In the genomic region with DNA sequence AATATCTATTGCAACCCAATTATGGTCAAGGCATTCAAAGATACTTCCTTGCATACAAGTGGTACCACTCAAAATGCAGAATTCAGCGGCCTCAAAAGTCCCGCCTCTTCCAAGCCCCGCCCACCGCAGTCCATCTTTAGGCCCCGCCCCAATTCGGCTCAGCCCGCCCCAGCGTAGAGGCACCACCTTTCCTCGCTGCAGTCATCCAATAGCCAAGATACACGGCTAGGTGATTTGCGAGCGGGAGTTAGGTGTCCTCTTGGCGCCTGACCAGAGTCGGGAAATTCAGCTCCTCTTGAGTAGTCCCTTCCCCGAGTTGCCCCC, we compare ENCODE assay signal across 8 cellular contexts. TPM values are rescaled to one million over a fixed set of nuclear protein-coding genes. Genes with fewer than 3 reads are reported as not detected.
DNase-seq lines count a peak whose midpoint lies in the region; ATAC-seq and TF ChIP-seq lines count a peak whose summit lies in the region.

No MANE protein-coding gene starts in this region.

- H2AFZ ChIP-seq in parathyroid adenoma, result peak overlapping the region; percentile 94

- peaks cover 4% of the 10 kb centered on the region for H3K4me1 ChIP-seq in cardiac muscle cell (ENCODE audit: low read depth)
- H3K4me1 ChIP-seq in parathyroid adenoma, result peaks cover 7% of the 10 kb centered on the region

- ATAC-seq in SK-N-SH treated with all-trans-retinoic acid at 6 μM for 48 hours, result peak; percentile 91

- H3K9me3 Mint-ChIP-seq in activated naive CD8-positive, alpha-beta T cell (ENCODE audit: low read depth), result no peaks in the 10 kb centered on the region
- H3K9me3 Mint-ChIP-seq in type B pancreatic cell, result no peaks in the 10 kb centered on the region

- H3K36me3 ChIP-seq in cardiac muscle cell, result no peaks in the 10 kb centered on the region
- no peaks in the 10 kb centered on the region for H3K36me3 ChIP-seq in parathyroid adenoma (ENCODE audit: control insufficient read depth, insufficient read depth, low read length)

- H3K27ac ChIP-seq in cardiac muscle cell (peak overlapping the region; percentile 97), parathyroid adenoma (peak overlapping the region; percentile 98)

- H3K27ac Mint-ChIP-seq in activated naive CD8-positive, alpha-beta T cell, result peak overlapping the region; percentile 99
- peak overlapping the region; percentile 98 for H3K27ac Mint-ChIP-seq in type B pancreatic cell

- H3K36me3 Mint-ChIP-seq in activated naive CD8-positive, alpha-beta T cell, result peaks cover 2% of the 10 kb centered on the region
- H3K36me3 Mint-ChIP-seq in type B pancreatic cell, result no peaks in the 10 kb centered on the region

- H3K27me3 ChIP-seq in cardiac muscle cell, result peaks cover 29% of the 10 kb centered on the region
- H3K27me3 ChIP-seq in parathyroid adenoma (ENCODE audit: control insufficient read depth, insufficient read depth, low read length), result no peaks in the 10 kb centered on the region

- H3K9me3 ChIP-seq in cardiac muscle cell (ENCODE audit: low read depth) (no peaks in the 10 kb centered on the region), parathyroid adenoma (ENCODE audit: control insufficient read depth, low read length) (no peaks in the 10 kb centered on the region)

- peaks cover 13% of the 10 kb centered on the region for H3K27me3 Mint-ChIP-seq in activated naive CD8-positive, alpha-beta T cell
- H3K27me3 Mint-ChIP-seq in type B pancreatic cell, result peaks cover 31% of the 10 kb centered on the region

- peaks cover 38% of the 10 kb centered on the region for H3K4me1 Mint-ChIP-seq in activated naive CD8-positive, alpha-beta T cell (ENCODE audit: low read depth)
- H3K4me1 Mint-ChIP-seq in type B pancreatic cell (ENCODE audit: unreplicated experiment), result peaks cover 20% of the 10 kb centered on the region

- TF ChIP-seq CTCF in HFF-Myc (IDR thresholded peaks at IDR 0.05; ENCODE audit: low read depth, low read length, missing control alignments) (no peak), cardiac muscle cell (IDR thresholded peaks at IDR 0.05; ENCODE audit: low read depth, low read length) (no peak), parathyroid adenoma (IDR thresholded peaks at IDR 0.05) (no peak), type B pancreatic cell (conservative IDR thresholded peaks at IDR 0.05) (no peak)

- H3K4me3 ChIP-seq in HFF-Myc (replicated peaks; ENCODE audit: low read depth, low read length), result peak overlapping the region; percentile 81
- peak overlapping the region; percentile 64 for H3K4me3 ChIP-seq in cardiac muscle cell
- peak overlapping the region; percentile 87 for H3K4me3 ChIP-seq in parathyroid adenoma (ENCODE audit: low read depth, low read length)

- DNase-seq in GDM1 (lab: John Stamatoyannopoulos, UW) (peak; percentile 86), HFF-Myc (ENCODE audit: extremely low read depth, low read depth) (no peak), NCI-H1048 (lab: John Stamatoyannopoulos, UW) (peak; percentile 81), cardiac muscle cell (ENCODE audit: low read depth in 1 of 2, low spot score in 1 of 2) (peak; percentile 87 to 93), type B pancreatic cell (ENCODE audit: extremely low spot score, unreplicated experiment) (peak; percentile 88)

- peak overlapping the region; percentile 96 for H3K4me3 Mint-ChIP-seq in activated naive CD8-positive, alpha-beta T cell
- peak overlapping the region; percentile 95 for H3K4me3 Mint-ChIP-seq in type B pancreatic cell

- H3K79me2 ChIP-seq in parathyroid adenoma, result peaks cover 33% of the 10 kb centered on the region

- H3K9ac ChIP-seq in parathyroid adenoma, result peak overlapping the region; percentile 62

- peak overlapping the region; percentile 91 for H3K4me2 ChIP-seq in parathyroid adenoma (ENCODE audit: low read length)

TF ChIP-seq in SK-N-SH treated with all-trans-retinoic acid at 6 μM for 48 hours, 23 proteins besides CTCF, POLR2A, EP300 and RAD21 (continues in another document):
- no peak for TF ChIP-seq ZNF70 (CRISPR knock-in tag; IDR thresholded peaks at IDR 0.05)
- no peak for TF ChIP-seq ZC3H10 (CRISPR knock-in tag; IDR thresholded peaks at IDR 0.05)
- TF ChIP-seq, protein P1, sequence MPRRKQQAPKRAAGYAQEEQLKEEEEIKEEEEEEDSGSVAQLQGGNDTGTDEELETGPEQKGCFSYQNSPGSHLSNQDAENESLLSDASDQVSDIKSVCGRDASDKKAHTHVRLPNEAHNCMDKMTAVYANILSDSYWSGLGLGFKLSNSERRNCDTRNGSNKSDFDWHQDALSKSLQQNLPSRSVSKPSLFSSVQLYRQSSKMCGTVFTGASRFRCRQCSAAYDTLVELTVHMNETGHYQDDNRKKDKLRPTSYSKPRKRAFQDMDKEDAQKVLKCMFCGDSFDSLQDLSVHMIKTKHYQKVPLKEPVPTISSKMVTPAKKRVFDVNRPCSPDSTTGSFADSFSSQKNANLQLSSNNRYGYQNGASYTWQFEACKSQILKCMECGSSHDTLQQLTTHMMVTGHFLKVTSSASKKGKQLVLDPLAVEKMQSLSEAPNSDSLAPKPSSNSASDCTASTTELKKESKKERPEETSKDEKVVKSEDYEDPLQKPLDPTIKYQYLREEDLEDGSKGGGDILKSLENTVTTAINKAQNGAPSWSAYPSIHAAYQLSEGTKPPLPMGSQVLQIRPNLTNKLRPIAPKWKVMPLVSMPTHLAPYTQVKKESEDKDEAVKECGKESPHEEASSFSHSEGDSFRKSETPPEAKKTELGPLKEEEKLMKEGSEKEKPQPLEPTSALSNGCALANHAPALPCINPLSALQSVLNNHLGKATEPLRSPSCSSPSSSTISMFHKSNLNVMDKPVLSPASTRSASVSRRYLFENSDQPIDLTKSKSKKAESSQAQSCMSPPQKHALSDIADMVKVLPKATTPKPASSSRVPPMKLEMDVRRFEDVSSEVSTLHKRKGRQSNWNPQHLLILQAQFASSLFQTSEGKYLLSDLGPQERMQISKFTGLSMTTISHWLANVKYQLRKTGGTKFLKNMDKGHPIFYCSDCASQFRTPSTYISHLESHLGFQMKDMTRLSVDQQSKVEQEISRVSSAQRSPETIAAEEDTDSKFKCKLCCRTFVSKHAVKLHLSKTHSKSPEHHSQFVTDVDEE (CRISPR knock-in tag; IDR thresholded peaks at IDR 0.05), result no peak
- no peak for TF ChIP-seq BACH2 (CRISPR knock-in tag; IDR thresholded peaks at IDR 0.05; ENCODE audit: borderline replicate concordance)
- TF ChIP-seq ZFP3 (CRISPR knock-in tag; IDR thresholded peaks at IDR 0.05), result no peak
- TF ChIP-seq ZNF565 (CRISPR knock-in tag; conservative IDR thresholded peaks at IDR 0.05; ENCODE audit: low read depth), result no peak
- TF ChIP-seq TCF4 (CRISPR knock-in tag; IDR thresholded peaks at IDR 0.05; ENCODE audit: borderline replicate concordance), result no peak
- no peak for TF ChIP-seq GLIS3 (CRISPR knock-in tag; IDR thresholded peaks at IDR 0.05)
- no peak for TF ChIP-seq ESRRG (CRISPR knock-in tag; IDR thresholded peaks at IDR 0.05)
- TF ChIP-seq, protein P2, sequence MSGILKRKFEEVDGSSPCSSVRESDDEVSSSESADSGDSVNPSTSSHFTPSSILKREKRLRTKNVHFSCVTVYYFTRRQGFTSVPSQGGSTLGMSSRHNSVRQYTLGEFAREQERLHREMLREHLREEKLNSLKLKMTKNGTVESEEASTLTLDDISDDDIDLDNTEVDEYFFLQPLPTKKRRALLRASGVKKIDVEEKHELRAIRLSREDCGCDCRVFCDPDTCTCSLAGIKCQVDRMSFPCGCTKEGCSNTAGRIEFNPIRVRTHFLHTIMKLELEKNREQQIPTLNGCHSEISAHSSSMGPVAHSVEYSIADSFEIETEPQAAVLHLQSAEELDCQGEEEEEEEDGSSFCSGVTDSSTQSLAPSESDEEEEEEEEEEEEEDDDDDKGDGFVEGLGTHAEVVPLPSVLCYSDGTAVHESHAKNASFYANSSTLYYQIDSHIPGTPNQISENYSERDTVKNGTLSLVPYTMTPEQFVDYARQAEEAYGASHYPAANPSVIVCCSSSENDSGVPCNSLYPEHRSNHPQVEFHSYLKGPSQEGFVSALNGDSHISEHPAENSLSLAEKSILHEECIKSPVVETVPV (CRISPR knock-in tag; IDR thresholded peaks at IDR 0.05), result no peak
- no peak for TF ChIP-seq TOX (CRISPR knock-in tag; IDR thresholded peaks at IDR 0.05; ENCODE audit: borderline replicate concordance)
- TF ChIP-seq, protein P3, sequence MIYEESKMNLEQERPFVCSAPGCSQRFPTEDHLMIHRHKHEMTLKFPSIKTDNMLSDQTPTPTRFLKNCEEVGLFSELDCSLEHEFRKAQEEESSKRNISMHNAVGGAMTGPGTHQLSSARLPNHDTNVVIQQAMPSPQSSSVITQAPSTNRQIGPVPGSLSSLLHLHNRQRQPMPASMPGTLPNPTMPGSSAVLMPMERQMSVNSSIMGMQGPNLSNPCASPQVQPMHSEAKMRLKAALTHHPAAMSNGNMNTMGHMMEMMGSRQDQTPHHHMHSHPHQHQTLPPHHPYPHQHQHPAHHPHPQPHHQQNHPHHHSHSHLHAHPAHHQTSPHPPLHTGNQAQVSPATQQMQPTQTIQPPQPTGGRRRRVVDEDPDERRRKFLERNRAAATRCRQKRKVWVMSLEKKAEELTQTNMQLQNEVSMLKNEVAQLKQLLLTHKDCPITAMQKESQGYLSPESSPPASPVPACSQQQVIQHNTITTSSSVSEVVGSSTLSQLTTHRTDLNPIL (CRISPR knock-in tag; IDR thresholded peaks at IDR 0.05; ENCODE audit: low read depth), result no peak
- TF ChIP-seq, protein P4, sequence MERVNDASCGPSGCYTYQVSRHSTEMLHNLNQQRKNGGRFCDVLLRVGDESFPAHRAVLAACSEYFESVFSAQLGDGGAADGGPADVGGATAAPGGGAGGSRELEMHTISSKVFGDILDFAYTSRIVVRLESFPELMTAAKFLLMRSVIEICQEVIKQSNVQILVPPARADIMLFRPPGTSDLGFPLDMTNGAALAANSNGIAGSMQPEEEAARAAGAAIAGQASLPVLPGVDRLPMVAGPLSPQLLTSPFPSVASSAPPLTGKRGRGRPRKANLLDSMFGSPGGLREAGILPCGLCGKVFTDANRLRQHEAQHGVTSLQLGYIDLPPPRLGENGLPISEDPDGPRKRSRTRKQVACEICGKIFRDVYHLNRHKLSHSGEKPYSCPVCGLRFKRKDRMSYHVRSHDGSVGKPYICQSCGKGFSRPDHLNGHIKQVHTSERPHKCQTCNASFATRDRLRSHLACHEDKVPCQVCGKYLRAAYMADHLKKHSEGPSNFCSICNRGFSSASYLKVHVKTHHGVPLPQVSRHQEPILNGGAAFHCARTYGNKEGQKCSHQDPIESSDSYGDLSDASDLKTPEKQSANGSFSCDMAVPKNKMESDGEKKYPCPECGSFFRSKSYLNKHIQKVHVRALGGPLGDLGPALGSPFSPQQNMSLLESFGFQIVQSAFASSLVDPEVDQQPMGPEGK (CRISPR knock-in tag; IDR thresholded peaks at IDR 0.05; ENCODE audit: borderline replicate concordance), result no peak

RNA-seq across cellular contexts. Expression of a gene that starts 0.4 kb away (rescaled TPM):
- 11.6 and 75.6 TPM in 2 replicates for total RNA-seq in cardiac muscle cell
- 26.6 and 122 TPM in 2 replicates for polyA plus RNA-seq in cardiac muscle cell
- total RNA-seq in type B pancreatic cell (ENCODE audit: low replicate concordance), result 70.5 and 101 TPM in 2 replicates
